Comparison of ENCODE assay signal across 11 cellular contexts in genomic region chr4:29213020-29213419, GRCh38.
"Had no signal": no experiment of that assay in that cellular context is flagged by ENCODE, and none has a peak within 500 bp of the region (broad histone marks: within the 10 kb centered on the region; RNA-seq: fewer than 3 reads in every experiment).

No MANE protein-coding gene starts in this region.

- H3K36me3 ChIP-seq: HAP-1 had no signal

- ATAC-seq: GM23338, HCT116 had no signal

- H3K4me1 ChIP-seq: HAP-1 had no signal

- H2AFZ ChIP-seq: GM23248, GM23338 had no signal

- DNase-seq: GM23248, GOT3, H7, H9, HCEC 1CT, HFFc6 had no signal

- H3K4me2 ChIP-seq: GM23338 had no signal

- H3K4me3 ChIP-seq: GM23248, GM23338, HAP-1 had no signal

- H3K9me3 ChIP-seq: HAP-1 had no signal

- H3K9ac ChIP-seq: GM23248 had no signal

- FAIRE-seq: H1, H54 had no signal

- H3K27ac ChIP-seq: GM23248 had no signal
